In the genomic region with DNA sequence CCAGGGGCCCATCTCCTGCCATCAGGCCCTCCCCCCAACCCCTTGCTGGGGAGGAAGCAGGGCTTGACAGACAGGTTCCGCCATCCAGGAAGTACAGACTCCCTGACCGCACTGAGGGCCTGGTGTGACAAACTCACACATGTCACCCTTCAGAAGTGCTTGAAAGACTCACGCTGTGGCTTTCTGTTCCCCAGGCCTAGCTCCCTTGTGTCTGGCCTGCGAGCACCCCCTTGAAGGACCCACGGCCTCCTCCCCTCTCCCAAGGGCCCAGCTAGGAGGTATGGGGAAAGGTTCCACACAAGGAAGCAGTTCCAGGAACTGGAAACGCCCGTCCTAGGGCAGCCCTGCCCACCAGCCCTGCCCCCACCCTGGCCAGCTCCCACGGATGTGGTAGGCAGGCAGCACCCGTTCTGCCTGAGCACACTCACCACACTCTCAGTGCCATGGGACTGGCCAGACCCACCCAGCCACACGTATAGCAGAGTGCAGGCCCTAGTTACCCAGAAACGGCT, we compare ENCODE assay signal across 8 cellular contexts. TPM values are rescaled to one million over a fixed set of nuclear protein-coding genes. Genes with fewer than 3 reads are reported as not detected.
DNase-seq lines count a peak whose midpoint lies in the region; ATAC-seq and TF ChIP-seq lines count a peak whose summit lies in the region.

No MANE protein-coding gene starts in this region.

- no peaks in the 10 kb centered on the region for H3K27me3 ChIP-seq in OCI-LY3 (ENCODE audit: low read depth, low read length)

- ATAC-seq in GM18508 (IDR thresholded peaks at IDR 0.05; ENCODE audit: insufficient read depth, unreplicated experiment) (peak; percentile 42), HG02870 (IDR thresholded peaks at IDR 0.05; ENCODE audit: unreplicated experiment) (peak; percentile 61)
- ATAC-seq in activated T-helper 17 cell treated with anti-CD3 and anti-CD28 coated beads, Interleukin-2, amount 50 U/mL, for 72 hours (replicated peaks) = peak; percentile 79

- peak overlapping the region; percentile 73 for H3K4me2 ChIP-seq in OCI-LY3 (ENCODE audit: low read length)

- peak overlapping the region; percentile 51 for H3K4me3 ChIP-seq in OCI-LY3 (ENCODE audit: low read length)

- peaks cover 100% of the 10 kb centered on the region for H3K36me3 Mint-ChIP-seq in activated T-helper 17 cell treated with anti-CD3 and anti-CD28 coated beads, Interleukin-2, amount 50 U/mL, for 72 hours (ENCODE audit: low read depth)

- no peaks in the 10 kb centered on the region; the same call in 1 of the 2 replicates for H4K20me1 ChIP-seq in OCI-LY3 (ENCODE audit: insufficient read depth, low read length)

- H3K9ac ChIP-seq in OCI-LY3 (ENCODE audit: low read length) = peak overlapping the region; percentile 64

- H3K79me2 ChIP-seq in OCI-LY3 (ENCODE audit: low read length) = peaks cover 42% of the 10 kb centered on the region

- no peaks in the 10 kb centered on the region for H3K9me3 ChIP-seq in OCI-LY3 (ENCODE audit: insufficient read depth, low read length)

- peak overlapping the region; percentile 69 for H3K4me3 Mint-ChIP-seq in activated T-helper 17 cell treated with anti-CD3 and anti-CD28 coated beads, Interleukin-2, amount 50 U/mL, for 72 hours

- peaks cover 55% of the 10 kb centered on the region for H3K36me3 ChIP-seq in OCI-LY3 (replicated peaks; ENCODE audit: low read depth, low read length)

- no peaks in the 10 kb centered on the region for H3K27me3 Mint-ChIP-seq in activated T-helper 17 cell treated with anti-CD3 and anti-CD28 coated beads, Interleukin-2, amount 50 U/mL, for 72 hours

- H3K9me3 Mint-ChIP-seq in activated T-helper 17 cell treated with anti-CD3 and anti-CD28 coated beads, Interleukin-2, amount 50 U/mL, for 72 hours = no peaks in the 10 kb centered on the region

- H2AFZ ChIP-seq in OCI-LY3 (ENCODE audit: low read depth, low read length) = no peak overlapping the region

- peaks cover 62% of the 10 kb centered on the region for H3K4me1 ChIP-seq in OCI-LY3 (ENCODE audit: low read length)

- no peak for TF ChIP-seq CTCF in OCI-LY3 (IDR thresholded peaks at IDR 0.05; ENCODE audit: low read depth, low read length)

- peak overlapping the region; percentile 90 for H3K27ac ChIP-seq in OCI-LY3 (ENCODE audit: low read length)

- DNase-seq in kidney tubule cell (ENCODE audit: low spot score) (peak; percentile 89), NCI-H226 (no peak), NCI-H446 (lab: John Stamatoyannopoulos, UW) (no peak)
- DNase-seq in stimulated activated CD4-positive, alpha-beta T cell treated with anti-CD3 and anti-CD28 coated beads, TNF-alpha, amount 100 ng/mL, for 1 hour (ENCODE audit: low read depth in 3 of 3, low spot score in 1 of 3) = peak in 2 of 3 donors; percentile 42 to 43

- peaks cover 49% of the 10 kb centered on the region for H3K4me1 Mint-ChIP-seq in activated T-helper 17 cell treated with anti-CD3 and anti-CD28 coated beads, Interleukin-2, amount 50 U/mL, for 72 hours

- H3K27ac Mint-ChIP-seq in activated T-helper 17 cell treated with anti-CD3 and anti-CD28 coated beads, Interleukin-2, amount 50 U/mL, for 72 hours = peak overlapping the region; percentile 89

RNA-seq across cellular contexts. Expression of a gene that starts 26.7 kb away (rescaled TPM):
- 100 to 1,000 TPM; 217 to 280 TPM for total RNA-seq in activated T-helper 17 cell treated with anti-CD3 and anti-CD28 coated beads, Interleukin-2, amount 50 U/mL, for 72 hours

Comparison
In these comparisons a context has a peak if more than half of its experiments do, and no peak if none do; other contexts are left out.
1. DNase-seq: peak in kidney tubule cell (single experiment) and stimulated activated CD4-positive, alpha-beta T cell treated with anti-CD3 and anti-CD28 coated beads, TNF-alpha, amount 100 ng/mL, for 1 hour (2 of 3); none in NCI-H226 (single experiment) and NCI-H446 (0 of 2).
2. Peak in every context shown above with its lines, with median percentiles within 50 percentile points of each other: ATAC-seq.